In the genomic region with DNA sequence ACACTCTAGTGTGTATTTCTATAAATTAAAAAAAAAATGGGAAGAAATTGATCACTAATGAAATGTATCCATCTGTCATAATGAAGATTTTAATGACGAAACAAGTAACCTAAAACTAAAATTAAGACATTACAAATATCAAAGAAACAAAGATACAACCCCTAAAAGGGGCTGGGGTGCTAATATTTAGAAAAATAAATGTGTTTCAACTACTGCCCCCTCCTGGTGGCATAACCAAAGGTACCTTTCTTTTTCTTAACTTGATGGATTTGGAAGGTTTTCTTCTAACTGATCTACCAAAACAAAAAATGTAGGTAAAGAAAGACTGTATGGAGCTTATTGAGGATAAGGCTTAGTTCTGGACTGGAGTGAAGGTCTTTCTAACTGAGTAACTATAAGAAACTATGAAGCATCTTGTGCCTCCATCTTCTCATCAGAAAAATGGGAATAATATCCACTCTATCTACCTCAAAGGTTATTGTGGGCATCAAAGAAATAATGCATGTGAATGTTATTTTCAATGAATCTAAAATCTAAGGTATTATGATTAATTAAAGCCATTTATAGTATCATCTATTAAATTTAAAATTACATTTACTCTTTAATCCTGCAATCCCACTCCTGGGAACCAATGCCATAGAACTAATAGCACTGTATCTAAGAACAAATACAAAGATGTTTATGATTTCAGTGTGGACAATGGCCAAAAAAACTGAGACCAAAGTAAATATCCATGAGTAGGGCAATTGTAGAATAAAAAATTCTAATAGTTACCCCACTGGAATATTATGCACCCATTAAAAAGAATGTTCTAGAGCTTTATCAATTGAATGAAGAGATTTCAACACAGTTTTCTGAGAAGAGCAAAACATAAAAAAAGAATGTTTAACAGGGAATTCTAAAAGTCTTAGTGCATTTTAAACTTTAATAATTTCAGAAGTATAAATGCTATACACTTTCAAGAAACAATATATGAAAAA, we compare ENCODE assay signal across 10 cellular contexts.
DNase-seq lines count a peak whose midpoint lies in the region; ATAC-seq and TF ChIP-seq lines count a peak whose summit lies in the region.
"Had no signal": no experiment of that assay in that cellular context is flagged by ENCODE, and none has a peak within 500 bp of the region (broad histone marks: within the 10 kb centered on the region; RNA-seq: fewer than 3 reads in every experiment).

No MANE protein-coding gene starts in this region.

- H3K4me3 ChIP-seq in heart right ventricle (no peak overlapping the region), PC-3 (ENCODE audit: low read length) (no peak overlapping the region)

- no peak overlapping the region for H3K27ac Mint-ChIP-seq in type B pancreatic cell

- CTCF ChIA-PET in PC-3 (lab: Charles Lee), result interaction anchor here (0.6 kb wide), 1 partner anchor 301 kb away, joined by 3 read pairs; no protein-coding TSS in a partner anchor

- POLR2A ChIA-PET in PC-3 (lab: Charles Lee; ENCODE audit: unreplicated experiment), result no interaction called here

- BruUV-seq in PC-3 (replicated peaks; lab: Mats Ljungman, UMichigan), result no TSS peak

- peaks cover 4% of the 10 kb centered on the region for H3K36me3 Mint-ChIP-seq in type B pancreatic cell

- H4K20me1 ChIP-seq in PC-3 (ENCODE audit: low read length), result no peaks in the 10 kb centered on the region

- TF ChIP-seq CTCF in heart right ventricle (IDR thresholded peaks at IDR 0.05), result peak in 8 of 9 donors; percentile 11 to 53 (median 38)
- TF ChIP-seq CTCF in PC-3 (conservative IDR thresholded peaks at IDR 0.05; ENCODE audit: low read depth, low read length), result peak; percentile 71
- TF ChIP-seq CTCF in type B pancreatic cell (conservative IDR thresholded peaks at IDR 0.05), result peak; percentile 73

- ATAC-seq in heart right ventricle (no peak), left ventricle myocardium superior (no peak), PC-3 (no peak), GM18858 (IDR thresholded peaks at IDR 0.05; ENCODE audit: unreplicated experiment) (no peak), GM19351 (IDR thresholded peaks at IDR 0.05; ENCODE audit: unreplicated experiment) (no peak), GM21786 (IDR thresholded peaks at IDR 0.05; ENCODE audit: unreplicated experiment) (no peak)

- H3K4me1 ChIP-seq in heart right ventricle (peaks cover 0 to 49% (median 37%) of the 10 kb centered on the region in 9 donors), PC-3 (ENCODE audit: insufficient read depth, low read length) (no peaks in the 10 kb centered on the region)

- H3K9ac ChIP-seq in PC-3 (ENCODE audit: low read length), result no peak overlapping the region

- no peak overlapping the region for H3K4me2 ChIP-seq in PC-3 (ENCODE audit: low read length)

- no peak for TF ChIP-seq POLR2A in erythroblast (IDR thresholded peaks at IDR 0.05; ENCODE audit: low read length)

- H3K4me1 Mint-ChIP-seq in type B pancreatic cell (ENCODE audit: unreplicated experiment), result peaks cover 28% of the 10 kb centered on the region

- H3K27ac ChIP-seq in heart right ventricle, result no peak overlapping the region
- H3K27ac ChIP-seq in PC-3 (ENCODE audit: low read length), result no peak overlapping the region

- H3K79me2 ChIP-seq in PC-3 (ENCODE audit: low read length), result no peaks in the 10 kb centered on the region

- H3F3A ChIP-seq in PC-3 (ENCODE audit: low read length, unreplicated experiment), result no peaks in the 10 kb centered on the region

- H3K9me2 ChIP-seq in PC-3 (replicated peaks; ENCODE audit: low read length), result no peaks in the 10 kb centered on the region

- no peaks in the 10 kb centered on the region for H3K27me3 Mint-ChIP-seq in type B pancreatic cell

- 96 to 98% methylated on average over 1 of the region's 1 CpG for WGBS in heart right ventricle, 2 donors

- H3K27me3 ChIP-seq in heart right ventricle (no peaks in the 10 kb centered on the region), PC-3 (ENCODE audit: low read length) (no peaks in the 10 kb centered on the region)

- peaks cover 0 to 2% (median 0%) of the 10 kb centered on the region in 11 donors for H3K9me3 ChIP-seq in heart right ventricle
- no peaks in the 10 kb centered on the region for H3K9me3 ChIP-seq in PC-3 (ENCODE audit: low read length)

- no peak overlapping the region for H3K4me3 Mint-ChIP-seq in type B pancreatic cell

- DNase-seq in heart right ventricle (no peak), left ventricle myocardium superior (no peak), PC-3 (peak; percentile 35), erythroblast (lab: John Stamatoyannopoulos, UW) (peak; percentile 42 to 48), type B pancreatic cell (ENCODE audit: extremely low spot score, unreplicated experiment) (no peak)
- DNase-seq: hypothalamus, NCI-H446 had no signal

- intact Hi-C loops in heart right ventricle (cut with DNase I) (loop anchor here in 4 of 10 donors (5.0 to 10.0 kb wide), 5 partner anchors 38 to 215 kb away; a partner anchor contains a TSS), left ventricle myocardium superior (cut with micrococcal nuclease) (no loop called here), PC-3 (cut with micrococcal nuclease) (loop anchor here (2.0 to 10.0 kb wide), 2 partner anchors 209 to 235 kb away; no protein-coding TSS in a partner anchor)

- no peaks in the 10 kb centered on the region for H3K9me3 Mint-ChIP-seq in type B pancreatic cell

- H3K36me3 ChIP-seq in heart right ventricle, result no peaks in the 10 kb centered on the region
- H3K36me3 ChIP-seq in PC-3 (ENCODE audit: low read depth, low read length), result no peaks in the 10 kb centered on the region

- no peak overlapping the region for H2AFZ ChIP-seq in PC-3 (ENCODE audit: low read length)

Comparison
In these comparisons a context has a peak if more than half of its experiments do, and no peak if none do; other contexts are left out.
1. DNase-seq: peak in PC-3 (single experiment) and erythroblast (2 of 2); none in heart right ventricle (0 of 2), left ventricle myocardium superior (single experiment) and type B pancreatic cell (single experiment).
2. Peak in every context shown above with its lines, with median percentiles within 50 percentile points of each other: CTCF ChIP-seq.